In the genomic region with DNA sequence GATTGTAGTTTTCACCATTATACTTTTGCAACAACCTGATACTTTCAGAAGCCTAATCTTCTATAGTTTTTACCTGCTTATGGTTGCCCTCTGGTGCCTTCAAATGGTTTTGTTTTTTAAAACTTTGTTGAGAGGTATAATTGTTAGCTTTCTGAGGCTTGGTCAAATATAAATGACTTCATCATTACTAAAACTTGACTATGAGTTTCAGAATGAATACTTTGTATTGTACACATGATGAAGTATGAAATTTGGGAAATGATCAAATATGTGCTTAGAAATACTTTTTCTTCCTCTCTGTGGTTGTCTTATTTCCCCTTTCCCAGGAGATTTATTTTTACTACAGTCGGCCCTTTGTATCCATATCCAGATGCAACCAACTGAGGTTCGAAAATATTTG, we compare ENCODE assay signal across 10 cellular contexts.
DNase-seq lines count a peak whose midpoint lies in the region; ATAC-seq and TF ChIP-seq lines count a peak whose summit lies in the region.
"Had no signal": no experiment of that assay in that cellular context is flagged by ENCODE, and none has a peak within 500 bp of the region (broad histone marks: within the 10 kb centered on the region; RNA-seq: fewer than 3 reads in every experiment).

No MANE protein-coding gene starts in this region.

- in situ Hi-C loops in T47D (cut with HindIII; ENCODE audit: low pct_unique_long_range_greater_than_20kb, low sequenced_read_pairs), result no loop called here

- H3K27me3 Mint-ChIP-seq in activated T-cell treated with anti-CD3 and anti-CD28 coated beads, Interleukin-2, amount 50 U/mL, for 24 hours, result no peaks in the 10 kb centered on the region
- H3K27me3 Mint-ChIP-seq: central memory CD8-positive, alpha-beta T cell had no signal

- ATAC-seq in GM18511 (IDR thresholded peaks at IDR 0.05; ENCODE audit: unreplicated experiment), result peak; percentile 79
- ATAC-seq in HG03432 (IDR thresholded peaks at IDR 0.05; ENCODE audit: unreplicated experiment), result peak; percentile 68
- ATAC-seq in GM19467 (IDR thresholded peaks at IDR 0.05; ENCODE audit: unreplicated experiment), result no peak

- no peak overlapping the region for H3K4me3 Mint-ChIP-seq in activated T-cell treated with anti-CD3 and anti-CD28 coated beads, Interleukin-2, amount 50 U/mL, for 24 hours
- H3K4me3 Mint-ChIP-seq: central memory CD8-positive, alpha-beta T cell had no signal

- TF ChIP-seq CTCF in AG04449 (IDR thresholded peaks at IDR 0.05; ENCODE audit: insufficient read depth, low read length, missing control alignments), result peak; percentile 6

- peaks cover 6% of the 10 kb centered on the region for H3K9me3 Mint-ChIP-seq in activated T-cell treated with anti-CD3 and anti-CD28 coated beads, Interleukin-2, amount 50 U/mL, for 24 hours

- no peak overlapping the region for H3K27ac Mint-ChIP-seq in activated T-cell treated with anti-CD3 and anti-CD28 coated beads, Interleukin-2, amount 50 U/mL, for 24 hours

- H3K4me3 ChIP-seq in AG04449 (ENCODE audit: low read depth, low read length), result no peak overlapping the region

- peaks cover 2% of the 10 kb centered on the region for H3K36me3 Mint-ChIP-seq in activated T-cell treated with anti-CD3 and anti-CD28 coated beads, Interleukin-2, amount 50 U/mL, for 24 hours (ENCODE audit: low read depth)

- peaks cover 6% of the 10 kb centered on the region for H3K4me1 Mint-ChIP-seq in activated T-cell treated with anti-CD3 and anti-CD28 coated beads, Interleukin-2, amount 50 U/mL, for 24 hours (ENCODE audit: low read depth)
- H3K4me1 Mint-ChIP-seq: central memory CD8-positive, alpha-beta T cell had no signal

- CTCF ChIA-PET in AG04449 (lab: Yijun Ruan, JAX), result interaction anchor here (1.0 to 5.4 kb wide), 6 partner anchors 10 to 157 kb away, joined by 4 to 38 read pairs (median 8); partner anchors contain the start of gene B3GALT2

- POLR2A ChIA-PET in AG04449 (lab: Yijun Ruan, JAX), result interaction anchor here (0.6 kb wide), 1 partner anchor 246 kb away, joined by 3 read pairs; no protein-coding TSS in a partner anchor

- no peak for DNase-seq in AG04449 (ENCODE audit: low read depth, low spot score)
- peak; percentile 39 to 44 for DNase-seq in T47D (ENCODE audit: low read depth in 1 of 2, low spot score in 1 of 2)
- no peak for DNase-seq in Ammon's horn (ENCODE audit: low spot score)
- DNase-seq in activated T-cell treated with anti-CD3 and anti-CD28 coated beads, Interleukin-2, amount 50 U/mL, for 24 hours, result no peak
- no peak for DNase-seq in stimulated activated CD8-positive, alpha-beta memory T cell treated with anti-CD3 and anti-CD28 coated beads, Interleukin-4, amount 100 ng/mL, for 48 hours
- DNase-seq: DMS79 treated with DMSO at 0.1 percent for 48 hours had no signal

Comparison
In these comparisons a context has a peak if more than half of its experiments do, and no peak if none do; other contexts are left out.
1. DNase-seq: peak in T47D (2 of 2); none in AG04449 (single experiment), Ammon's horn (single experiment), activated T-cell treated with anti-CD3 and anti-CD28 coated beads, Interleukin-2, amount 50 U/mL, for 24 hours (single experiment) and stimulated activated CD8-positive, alpha-beta memory T cell treated with anti-CD3 and anti-CD28 coated beads, Interleukin-4, amount 100 ng/mL, for 48 hours (single experiment).